ENCODE assay signal across 8 cellular contexts in the genomic region with DNA sequence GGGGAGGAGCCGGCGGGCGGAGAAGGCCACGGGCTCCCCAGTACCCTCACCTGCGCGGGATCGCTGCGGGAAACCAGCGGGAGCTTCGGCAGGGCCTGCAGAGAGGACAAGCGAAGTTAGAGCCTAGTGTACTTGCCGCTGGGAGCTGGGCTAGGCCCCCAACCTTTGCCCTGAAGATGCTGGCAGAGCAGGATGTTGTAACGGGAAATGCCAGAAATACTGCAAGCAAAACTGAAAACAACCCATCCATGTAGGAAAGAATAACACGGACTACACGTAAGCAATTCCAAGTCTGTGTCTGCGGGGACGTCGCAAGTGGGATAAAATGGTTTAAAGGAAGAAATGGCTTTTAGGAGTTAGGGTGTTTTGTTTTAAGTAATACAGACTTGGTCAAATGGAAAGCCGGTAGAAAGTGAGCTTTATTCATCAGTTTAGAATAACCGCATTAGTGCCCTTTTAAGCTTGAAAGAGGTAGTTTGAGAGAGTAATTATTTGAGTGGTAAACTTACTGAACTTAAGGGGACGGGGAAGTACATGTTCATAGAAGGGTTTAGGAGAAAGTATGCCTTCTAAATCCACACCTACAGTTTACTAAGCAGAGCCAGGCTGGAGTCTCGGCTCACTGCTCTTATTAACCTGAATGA.
DNase-seq lines count a peak whose midpoint lies in the region; TF ChIP-seq lines count a peak whose summit lies in the region.
"Not testable (repeated sequence)": the region's sequence is repeated elsewhere in the genome, so short reads cannot be mapped to it uniquely, and the experiment has no call there.

No MANE protein-coding gene starts in this region.

- H3K27me3 Mint-ChIP-seq in CD8-positive, alpha-beta memory T cell; HFFc6 (ENCODE audit: insufficient read depth); activated T-cell treated with anti-CD3 and anti-CD28 coated beads, Interleukin-2, amount 50 U/mL, for 24 hours; nephron (ENCODE audit: low read depth): not testable (repeated sequence)

- H3K9ac ChIP-seq in OCI-LY3 (ENCODE audit: low read length), result peak overlapping the region; percentile 64

- H4K20me1 ChIP-seq in OCI-LY3 (ENCODE audit: insufficient read depth, low read length), result not testable (repeated sequence)

- not testable (repeated sequence) for H3K4me1 ChIP-seq in CD8-positive, alpha-beta memory T cell (ENCODE audit: insufficient read depth, low read length); OCI-LY3 (ENCODE audit: low read length)

- peak in 2 of 5 donors; percentile 47 to 51 for DNase-seq in CD8-positive, alpha-beta memory T cell
- DNase-seq in HFFc6, result peak; percentile 60
- DNase-seq in activated T-cell treated with anti-CD3 and anti-CD28 coated beads, Interleukin-2, amount 50 U/mL, for 24 hours, result peak; percentile 53
- DNase-seq in coronary artery (ENCODE audit: low spot score), result not testable (repeated sequence)
- peak; percentile 0 to 8 for DNase-seq in hippocampal formation (lab: John Stamatoyannopoulos, UW)
- peak; percentile 12 for DNase-seq in stromal cell of bone marrow (ENCODE audit: low read depth)

- CTCF ChIA-PET in CD8-positive, alpha-beta memory T cell (lab: Charles Lee), result not testable (repeated sequence)

- not testable (repeated sequence) for H3K9me3 ChIP-seq in CD8-positive, alpha-beta memory T cell (ENCODE audit: low read length); OCI-LY3 (ENCODE audit: insufficient read depth, low read length)

- H3K27me3 ChIP-seq in CD8-positive, alpha-beta memory T cell (ENCODE audit: insufficient read depth, low read length, poor library complexity, severe bottlenecking); OCI-LY3 (ENCODE audit: low read depth, low read length): not testable (repeated sequence)

- H3K27ac ChIP-seq in CD8-positive, alpha-beta memory T cell (ENCODE audit: low read depth, low read length), result peak overlapping the region; percentile 51
- H3K27ac ChIP-seq in OCI-LY3 (ENCODE audit: low read length) (peak overlapping the region; percentile 77), coronary artery (peak overlapping the region; percentile 87 to 95)

- H3K4me2 ChIP-seq in OCI-LY3 (ENCODE audit: low read length), result peak overlapping the region; percentile 88

- peaks cover 11 to 20% (median 19%) of the 10 kb centered on the region in 3 donors for H3K4me1 Mint-ChIP-seq in CD8-positive, alpha-beta memory T cell
- not testable (repeated sequence) for H3K4me1 Mint-ChIP-seq in HFFc6 (ENCODE audit: low read depth); nephron
- peaks cover 16% of the 10 kb centered on the region for H3K4me1 Mint-ChIP-seq in activated T-cell treated with anti-CD3 and anti-CD28 coated beads, Interleukin-2, amount 50 U/mL, for 24 hours (ENCODE audit: low read depth)

- POLR2A ChIA-PET in CD8-positive, alpha-beta memory T cell (lab: Charles Lee), result not testable (repeated sequence)

- H3K4me3 Mint-ChIP-seq in CD8-positive, alpha-beta memory T cell, result peak overlapping the region; percentile 85 to 95 (median 87)
- H3K4me3 Mint-ChIP-seq in HFFc6 (peak overlapping the region; percentile 93), nephron (peak overlapping the region; percentile 82 to 92 (median 88))
- H3K4me3 Mint-ChIP-seq in activated T-cell treated with anti-CD3 and anti-CD28 coated beads, Interleukin-2, amount 50 U/mL, for 24 hours, result peak overlapping the region; percentile 62

- peak overlapping the region; percentile 45 for H3K4me3 ChIP-seq in CD8-positive, alpha-beta memory T cell (ENCODE audit: low read length)
- H3K4me3 ChIP-seq in OCI-LY3 (ENCODE audit: low read length) (peak overlapping the region; percentile 78), coronary artery (peak overlapping the region; percentile 90)

- not testable (repeated sequence) for H2AFZ ChIP-seq in OCI-LY3 (ENCODE audit: low read depth, low read length)

- H3K27ac Mint-ChIP-seq in CD8-positive, alpha-beta memory T cell, result peak overlapping the region; percentile 69 to 95 (median 84)
- peak overlapping the region; percentile 90 for H3K27ac Mint-ChIP-seq in HFFc6
- peak overlapping the region; percentile 88 for H3K27ac Mint-ChIP-seq in activated T-cell treated with anti-CD3 and anti-CD28 coated beads, Interleukin-2, amount 50 U/mL, for 24 hours
- H3K27ac Mint-ChIP-seq in nephron, result peak overlapping the region; percentile 92 to 97 (median 96)

- not testable (repeated sequence) for H3K36me3 Mint-ChIP-seq in CD8-positive, alpha-beta memory T cell; HFFc6 (ENCODE audit: low read depth); activated T-cell treated with anti-CD3 and anti-CD28 coated beads, Interleukin-2, amount 50 U/mL, for 24 hours (ENCODE audit: low read depth); nephron (ENCODE audit: low read depth)

- TF ChIP-seq CTCF in HFFc6 (IDR thresholded peaks at IDR 0.05); OCI-LY3 (IDR thresholded peaks at IDR 0.05; ENCODE audit: low read depth, low read length); coronary artery (IDR thresholded peaks at IDR 0.05); nephron (IDR thresholded peaks at IDR 0.05; ENCODE audit: unreplicated experiment in 3 of 3): not testable (repeated sequence)

- H3K9me3 Mint-ChIP-seq in CD8-positive, alpha-beta memory T cell; HFFc6; activated T-cell treated with anti-CD3 and anti-CD28 coated beads, Interleukin-2, amount 50 U/mL, for 24 hours; nephron: not testable (repeated sequence)

- H3K79me2 ChIP-seq in OCI-LY3 (ENCODE audit: low read length), result not testable (repeated sequence)

- not testable (repeated sequence) for H3K36me3 ChIP-seq in CD8-positive, alpha-beta memory T cell (ENCODE audit: insufficient read depth, low read length); OCI-LY3 (replicated peaks; ENCODE audit: low read depth, low read length)
